25 cellular contexts compared by ENCODE assay signal in genomic region chr4:11216520-11216919, GRCh38.
"Had no signal": no experiment of that assay in that cellular context is flagged by ENCODE, and none has a peak within 500 bp of the region (broad histone marks: within the 10 kb centered on the region; RNA-seq: fewer than 3 reads in every experiment).

No MANE protein-coding gene starts in this region.

- H3K36me3 Mint-ChIP-seq: naive thymus-derived CD8-positive, alpha-beta T cell; natural killer cell treated with Interleukin-12 subunit alpha and Interleukin-12 subunit beta and Interleukin-15 and Interleukin-18, amount 100 ng/mL, for 72 hours; stimulated activated effector memory CD8-positive, alpha-beta T cell treated with anti-CD3 and anti-CD28 coated beads, Interleukin-12 subunit alpha, Interleukin-12 subunit beta, amount 100 ng/mL, for 72 hours; stimulated activated naive B cell treated with anti-CD40 and anti-IgM and Interleukin-4, amounts not matched to agents 10 μg/mL and 1 μg/mL and 100 μg/mL, for 72 hours had no signal

- H3K4me3 Mint-ChIP-seq: naive thymus-derived CD8-positive, alpha-beta T cell; natural killer cell treated with Interleukin-12 subunit alpha and Interleukin-12 subunit beta and Interleukin-15 and Interleukin-18, amount 100 ng/mL, for 72 hours; nephron progenitor cell; neural crest cell; stimulated activated effector memory CD8-positive, alpha-beta T cell treated with anti-CD3 and anti-CD28 coated beads, Interleukin-12 subunit alpha, Interleukin-12 subunit beta, amount 100 ng/mL, for 72 hours; stimulated activated naive B cell treated with anti-CD40 and anti-IgM and Interleukin-4, amounts not matched to agents 10 μg/mL and 1 μg/mL and 100 μg/mL, for 72 hours; stimulated activated naive CD8-positive, alpha-beta T cell treated with anti-CD3 and anti-CD28 coated beads, Interleukin-15, Interleukin-2, amounts not matched to agents 100 ng/mL and 50 ng/mL, for 24 hours had no signal

- H3K27me3 Mint-ChIP-seq: natural killer cell treated with Interleukin-12 subunit alpha and Interleukin-12 subunit beta and Interleukin-15 and Interleukin-18, amount 100 ng/mL, for 72 hours; stimulated activated naive B cell treated with anti-CD40 and anti-IgM and Interleukin-4, amounts not matched to agents 10 μg/mL and 1 μg/mL and 100 μg/mL, for 72 hours; stimulated activated naive CD8-positive, alpha-beta T cell treated with anti-CD3 and anti-CD28 coated beads, Interleukin-15, Interleukin-2, amounts not matched to agents 100 ng/mL and 50 ng/mL, for 24 hours had no signal

- H3K9me3 Mint-ChIP-seq: natural killer cell treated with Interleukin-12 subunit alpha and Interleukin-12 subunit beta and Interleukin-15 and Interleukin-18, amount 100 ng/mL, for 72 hours; neural crest cell; stimulated activated effector memory CD8-positive, alpha-beta T cell treated with anti-CD3 and anti-CD28 coated beads, Interleukin-12 subunit alpha, Interleukin-12 subunit beta, amount 100 ng/mL, for 72 hours; stimulated activated naive B cell treated with anti-CD40 and anti-IgM and Interleukin-4, amounts not matched to agents 10 μg/mL and 1 μg/mL and 100 μg/mL, for 72 hours; stimulated activated naive CD8-positive, alpha-beta T cell treated with anti-CD3 and anti-CD28 coated beads, Interleukin-15, Interleukin-2, amounts not matched to agents 100 ng/mL and 50 ng/mL, for 24 hours had no signal

- DNase-seq: naive thymus-derived CD8-positive, alpha-beta T cell; nephron progenitor cell; nucleus accumbens; ovary; posterior cingulate gyrus; psoas muscle; right cardiac atrium; right lobe of liver; sigmoid colon; small intestine; stimulated activated CD4-positive, alpha-beta T cell treated with anti-CD3 and anti-CD28 coated beads, Interleukin-15, amount 100 ng/mL, for 24 hours; stimulated activated CD4-positive, alpha-beta T cell treated with anti-CD3 and anti-CD28 coated beads, Interleukin-2, amount 100 ng/mL, for 24 hours; stimulated activated CD4-positive, alpha-beta T cell treated with anti-CD3 and anti-CD28 coated beads, Interleukin-2, amount 100 ng/mL, for 48 hours; stimulated activated CD4-positive, alpha-beta T cell treated with anti-CD3 and anti-CD28 coated beads, Interleukin-4, amount 100 ng/mL, for 24 hours; stimulated activated naive B cell treated with anti-CD40 and anti-IgM and Interleukin-4, amounts not matched to agents 10 μg/mL and 1 μg/mL and 100 μg/mL, for 72 hours; stimulated activated naive CD4-positive, alpha-beta T cell treated with Interleukin-2 at 50 U/mL for 16 hours; stomach; thyroid gland; trophoblast cell; upper lobe of left lung had no signal

- H3K4me1 Mint-ChIP-seq: naive thymus-derived CD8-positive, alpha-beta T cell; nephron progenitor cell; neural crest cell; stimulated activated effector memory CD8-positive, alpha-beta T cell treated with anti-CD3 and anti-CD28 coated beads, Interleukin-12 subunit alpha, Interleukin-12 subunit beta, amount 100 ng/mL, for 72 hours had no signal

- H3K27ac Mint-ChIP-seq: naive thymus-derived CD8-positive, alpha-beta T cell; natural killer cell treated with Interleukin-12 subunit alpha and Interleukin-12 subunit beta and Interleukin-15 and Interleukin-18, amount 100 ng/mL, for 72 hours; nephron progenitor cell; progenitor cell of endocrine pancreas; stimulated activated effector memory CD8-positive, alpha-beta T cell treated with anti-CD3 and anti-CD28 coated beads, Interleukin-12 subunit alpha, Interleukin-12 subunit beta, amount 100 ng/mL, for 72 hours; stimulated activated naive B cell treated with anti-CD40 and anti-IgM and Interleukin-4, amounts not matched to agents 10 μg/mL and 1 μg/mL and 100 μg/mL, for 72 hours; stimulated activated naive CD8-positive, alpha-beta T cell treated with anti-CD3 and anti-CD28 coated beads, Interleukin-15, Interleukin-2, amounts not matched to agents 100 ng/mL and 50 ng/mL, for 24 hours had no signal

- ATAC-seq: naive thymus-derived CD8-positive, alpha-beta T cell; psoas muscle; right cardiac atrium; right lobe of liver; stimulated activated effector memory CD8-positive, alpha-beta T cell treated with anti-CD3 and anti-CD28 coated beads, Interleukin-12 subunit alpha, Interleukin-12 subunit beta, amount 100 ng/mL, for 72 hours; stimulated activated naive B cell treated with anti-CD40 and anti-IgM and Interleukin-4, amounts not matched to agents 10 μg/mL and 1 μg/mL and 100 μg/mL, for 72 hours had no signal
